Comparison of ENCODE assay signal across 32 cellular contexts in the genomic region with DNA sequence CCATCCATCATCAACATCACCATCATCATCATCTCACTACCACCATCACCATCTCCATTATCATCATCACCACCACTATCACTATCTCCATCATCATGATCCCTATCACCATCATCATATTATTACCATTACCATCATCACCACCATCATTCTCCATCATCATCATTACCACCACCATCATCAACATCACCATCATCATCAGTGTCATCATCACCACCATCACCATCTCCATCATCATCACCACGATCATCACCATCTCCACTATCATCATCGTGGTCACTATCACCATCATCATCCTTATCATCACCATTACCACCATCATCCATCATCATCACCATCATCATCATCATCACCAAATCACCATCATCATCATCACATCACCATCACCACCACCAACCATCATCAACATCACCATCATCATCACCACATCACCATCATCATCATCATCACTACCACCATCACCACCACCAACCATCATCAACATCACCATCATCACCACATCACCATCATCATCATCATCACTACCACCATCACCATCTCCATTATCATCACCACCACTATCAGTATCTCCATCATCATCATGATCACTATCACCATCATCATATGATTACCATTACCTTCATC.
"Had no signal": no experiment of that assay in that cellular context is flagged by ENCODE, and none has a peak within 500 bp of the region (broad histone marks: within the 10 kb centered on the region; RNA-seq: fewer than 3 reads in every experiment).

No MANE protein-coding gene starts in this region.

- H3K36me3 ChIP-seq: adrenal gland, brain microvascular endothelial cell, breast epithelium had no signal

- FAIRE-seq: astrocyte, TTC549 had no signal

- H3K9me3 ChIP-seq: adrenal gland, body of pancreas, breast epithelium had no signal

- H3K27me3 ChIP-seq: adrenal gland, body of pancreas, brain microvascular endothelial cell, breast epithelium had no signal

- ATAC-seq: activated CD8-positive, alpha-beta T cell treated with anti-CD3 and anti-CD28 coated beads for 36 hours; activated naive CD4-positive, alpha-beta T cell treated with anti-CD3 and anti-CD28 coated beads, Interleukin-2, amount 50 U/mL, for 72 hours; activated T-cell treated with anti-CD3 and anti-CD28 coated beads, Interleukin-2, amount 50 U/mL, for 4 hours; activated T-cell treated with anti-CD3 and anti-CD28 coated beads, Interleukin-2, amount 50 U/mL, for 72 hours; activated T-helper 17 cell treated with anti-CD3 and anti-CD28 coated beads, Interleukin-2, amount 50 U/mL, for 72 hours; body of pancreas had no signal

- H3K4me1 ChIP-seq: adrenal gland, breast epithelium had no signal

- H3K4me3 ChIP-seq: adrenal gland, body of pancreas, breast epithelium had no signal

- DNase-seq: activated B cell treated with CpG ODN at 0.5 μM for 24 hours; activated CD4-positive, alpha-beta memory T cell treated with anti-CD3 and anti-CD28 coated beads for 36 hours; activated CD4-positive, alpha-beta T cell treated with anti-CD3 and anti-CD28 coated beads for 4 hours; activated CD4-positive, alpha-beta T cell treated with anti-CD3 and anti-CD28 coated beads, Interleukin-2, amount 10 ng/mL, durations not matched to agents 24 days and 14 days; activated CD4-positive, alpha-beta T cell treated with anti-CD3 and anti-CD28 coated beads, Interleukin-2, amount 50 U/mL, for 1 hour; activated CD4-positive, alpha-beta T cell treated with anti-CD3 and anti-CD28 coated beads, Interleukin-2, amount 50 U/mL, for 4 hours; activated CD4-positive, CD25-positive, alpha-beta regulatory T cell treated with anti-CD3 and anti-CD28 coated beads, Interleukin-2, amount 50 U/mL, for 72 hours; activated CD8-positive, alpha-beta memory T cell treated with anti-CD3 and anti-CD28 coated beads, Interleukin-2, amount 50 U/mL, for 4 hours; activated CD8-positive, alpha-beta T cell treated with anti-CD3 and anti-CD28 coated beads for 36 hours; activated effector memory CD4-positive, alpha-beta T cell treated with anti-CD3 and anti-CD28 coated beads, Interleukin-2, amount 50 U/mL, for 16 hours; activated gamma-delta T cell treated with Interleukin-2 at 50 U/mL for 16 hours; activated naive CD4-positive, alpha-beta T cell; activated naive CD4-positive, alpha-beta T cell treated with anti-CD3 and anti-CD28 coated beads for 36 hours; activated naive CD4-positive, alpha-beta T cell treated with anti-CD3 and anti-CD28 coated beads, Interleukin-2, amount 50 U/mL, for 16 hours; activated naive CD8-positive, alpha-beta T cell treated with anti-CD3 and anti-CD28 coated beads for 36 hours; activated T-cell treated with anti-CD3 and anti-CD28 coated beads for 4 hours; activated T-cell treated with anti-CD3 and anti-CD28 coated beads, Interleukin-2, amount 50 U/mL, for 1 hour; activated T-cell treated with anti-CD3 and anti-CD28 coated beads, Interleukin-2, amount 50 U/mL, for 4 hours; activated T-cell treated with anti-CD3 and anti-CD28 coated beads, Interleukin-2, amount 50 U/mL, for 72 hours; adrenal gland; amniotic stem cell; body of pancreas; brain microvascular endothelial cell; central memory CD4-positive, alpha-beta T cell; T-helper 2 cell; T-helper 9 cell had no signal

- H3K27ac ChIP-seq: adrenal gland, body of pancreas, brain microvascular endothelial cell, breast epithelium, VCaP had no signal
